In genomic region chr4:139934336-139934735, GRCh38 we compare ENCODE assay signal across 14 cellular contexts.
DNase-seq lines count a peak whose midpoint lies in the region; ATAC-seq and TF ChIP-seq lines count a peak whose summit lies in the region.
"Had no signal": no experiment of that assay in that cellular context is flagged by ENCODE, and none has a peak within 500 bp of the region (broad histone marks: within the 10 kb centered on the region; RNA-seq: fewer than 3 reads in every experiment).

No MANE protein-coding gene starts in this region.

- DNase-seq in heart right ventricle (no peak), left cardiac atrium (no peak), NCI-H446 treated with DMSO at 0.1 percent for 48 hours (lab: John Stamatoyannopoulos, UW) (peak; percentile 83), fibroblast of lung (ENCODE audit: low read depth in 2 of 2) (peak; percentile 36 to 42), MG63 (no peak), A673 (ENCODE audit: low spot score) (no peak)
- no peak for DNase-seq in stimulated activated CD4-positive, alpha-beta T cell treated with anti-CD3 and anti-CD28 coated beads, Interleukin-12 subunit alpha, Interleukin-12 subunit beta, amount 100 ng/mL, for 4 hours
- DNase-seq: activated CD4-positive, alpha-beta memory T cell treated with anti-CD3 and anti-CD28 coated beads, Interleukin-2, amount 10 ng/mL, durations not matched to agents 7 days and 5 days; PC-3; stimulated activated CD4-positive, alpha-beta T cell treated with anti-CD3 and anti-CD28 coated beads, Interleukin-1b, Interleukin-23, amount 100 ng/mL, for 48 hours had no signal

- peak in 5 of 8 donors; percentile 27 to 62 (median 60) for ATAC-seq in heart right ventricle
- ATAC-seq in left cardiac atrium: no peak
- ATAC-seq in HG02970 (IDR thresholded peaks at IDR 0.05; ENCODE audit: low FRiP score, unreplicated experiment): no peak
- ATAC-seq: PC-3 had no signal

- H3K27ac ChIP-seq in heart right ventricle (peak overlapping the region in 3 of 10 donors; percentile 5 to 47 (median 12)), fibroblast of lung (ENCODE audit: insufficient read depth, low read length) (no peak overlapping the region), A673 (ENCODE audit: low read depth, low read length, poor library complexity, severe bottlenecking) (no peak overlapping the region)
- H3K27ac ChIP-seq: cardiac muscle cell, epithelial cell of prostate had no signal

- intact Hi-C loops in heart right ventricle (cut with DNase I) (no loop called here), left cardiac atrium (cut with DNase I) (no loop called here), A673 (cut with micrococcal nuclease; ENCODE audit: unreplicated experiment) (no loop called here)

- POLR2A ChIA-PET in A673 (lab: Charles Lee; ENCODE audit: low non-redundant PET): no interaction called here

- no peak overlapping the region for H3K4me3 ChIP-seq in heart right ventricle
- no peak overlapping the region for H3K4me3 ChIP-seq in fibroblast of lung (replicated peaks in 1 of 4; ENCODE audit: control extremely low read depth in 1 of 4, insufficient read depth in 1 of 4, low read depth in 3 of 4, low read length in 4 of 4)
- H3K4me3 ChIP-seq in MG63: no peak overlapping the region
- no peak overlapping the region for H3K4me3 ChIP-seq in A673 (ENCODE audit: low read depth, low read length, poor library complexity, severe bottlenecking)
- H3K4me3 ChIP-seq: cardiac muscle cell, HAP-1 had no signal

- CTCF ChIA-PET in A673 (lab: Charles Lee): no interaction called here

- H3K9me3 ChIP-seq in heart right ventricle (no peaks in the 10 kb centered on the region), fibroblast of lung (ENCODE audit: control insufficient read depth, insufficient read depth, low read depth, low read length) (no peaks in the 10 kb centered on the region), MG63 (no peaks in the 10 kb centered on the region), A673 (ENCODE audit: low read depth, low read length, poor library complexity, severe bottlenecking) (no peaks in the 10 kb centered on the region)
- H3K9me3 ChIP-seq: HAP-1 had no signal

- BruUV-seq in A673 (replicated peaks; lab: Mats Ljungman, UMichigan): no TSS peak

- H4K20me1 ChIP-seq in fibroblast of lung (ENCODE audit: control insufficient read depth, extremely low read depth, insufficient read depth, low read length): no peaks in the 10 kb centered on the region

- 44 to 54% methylated on average over 7 of the region's 7 CpGs for WGBS in heart right ventricle, 2 donors

- H3K4me1 ChIP-seq in heart right ventricle (peaks cover 0 to 22% (median 10%) of the 10 kb centered on the region in 9 donors), fibroblast of lung (ENCODE audit: control insufficient read depth, extremely low read depth, insufficient read depth, low read length) (no peaks in the 10 kb centered on the region), A673 (ENCODE audit: insufficient read depth, low read length, poor library complexity, severe bottlenecking) (no peaks in the 10 kb centered on the region)
- H3K4me1 ChIP-seq: HAP-1 had no signal

- no peak overlapping the region for H3K4me2 ChIP-seq in fibroblast of lung (ENCODE audit: extremely low read depth, insufficient read depth, low read length)

- H2AFZ ChIP-seq in fibroblast of lung (ENCODE audit: low read length): no peak overlapping the region

- H3K9ac ChIP-seq in fibroblast of lung (ENCODE audit: insufficient read depth, low read length): no peak overlapping the region

- no peak for TF ChIP-seq CTCF in heart right ventricle (IDR thresholded peaks at IDR 0.05)
- TF ChIP-seq CTCF in fibroblast of lung (conservative IDR thresholded peaks at IDR 0.05 in 1 of 2, IDR thresholded peaks at IDR 0.05 in 1 of 2; ENCODE audit: low read depth in 1 of 2, low read length in 2 of 2): no peak
- no peak for TF ChIP-seq CTCF in A673 (conservative IDR thresholded peaks at IDR 0.05; ENCODE audit: low read depth, low read length)

- no peaks in the 10 kb centered on the region for H3K27me3 ChIP-seq in heart right ventricle
- H3K27me3 ChIP-seq in fibroblast of lung (ENCODE audit: control insufficient read depth, insufficient read depth, low read length): no peaks in the 10 kb centered on the region
- H3K27me3 ChIP-seq in MG63: no peaks in the 10 kb centered on the region
- H3K27me3 ChIP-seq in A673 (replicated peaks; ENCODE audit: insufficient read depth, low read depth, low read length, poor library complexity): no peaks in the 10 kb centered on the region
- H3K27me3 ChIP-seq: cardiac muscle cell had no signal

- H3K79me2 ChIP-seq in fibroblast of lung (ENCODE audit: control insufficient read depth, insufficient read depth, low read length): no peaks in the 10 kb centered on the region

- H3K36me3 ChIP-seq in heart right ventricle (no peaks in the 10 kb centered on the region), fibroblast of lung (ENCODE audit: control insufficient read depth, insufficient read depth, low read length) (no peaks in the 10 kb centered on the region), MG63 (no peaks in the 10 kb centered on the region), A673 (ENCODE audit: insufficient read depth, low read length, poor library complexity, severe bottlenecking) (no peaks in the 10 kb centered on the region)
- H3K36me3 ChIP-seq: cardiac muscle cell, HAP-1 had no signal

Comparison
In these comparisons a context has a peak if more than half of its experiments do, and no peak if none do; other contexts are left out.
1. ATAC-seq: peak in heart right ventricle (5 of 8); none in left cardiac atrium (0 of 2) and HG02970 (single experiment).
2. DNase-seq: peak in NCI-H446 treated with DMSO at 0.1 percent for 48 hours (single experiment) and fibroblast of lung (2 of 2); none in heart right ventricle (0 of 2), left cardiac atrium (single experiment), MG63 (single experiment), stimulated activated CD4-positive, alpha-beta T cell treated with anti-CD3 and anti-CD28 coated beads, Interleukin-12 subunit alpha, Interleukin-12 subunit beta, amount 100 ng/mL, for 4 hours (single experiment) and A673 (single experiment).